ENCODE assay signal across 22 cellular contexts in genomic region chr16:88202207-88202745, GRCh38.
"Had no signal": no experiment of that assay in that cellular context is flagged by ENCODE, and none has a peak within 500 bp of the region (broad histone marks: within the 10 kb centered on the region; RNA-seq: fewer than 3 reads in every experiment).

No MANE protein-coding gene starts in this region.

- DNase-seq: effector memory CD4-positive, alpha-beta T cell; heart left ventricle; hippocampal formation; kidney glomerular epithelial cell; lower lobe of right lung; midbrain; occipital lobe; psoas muscle; retina; right lobe of liver; spleen; stimulated activated CD4-positive, alpha-beta T cell treated with anti-CD3 and anti-CD28 coated beads, Interleukin-15, amount 100 ng/mL, for 24 hours; stimulated activated CD4-positive, alpha-beta T cell treated with anti-CD3 and anti-CD28 coated beads, Interleukin-1b, Interleukin-23, amount 100 ng/mL, for 48 hours; stimulated activated CD4-positive, alpha-beta T cell treated with anti-CD3 and anti-CD28 coated beads, Interleukin-4, amount 100 ng/mL, for 24 hours had no signal

- ATAC-seq: esophagus mucosa; heart left ventricle; lower lobe of right lung; natural killer cell treated with Interleukin-12 subunit alpha and Interleukin-12 subunit beta and Interleukin-15 and Interleukin-18, amount 100 ng/mL, for 72 hours; psoas muscle; right lobe of liver; stimulated activated memory B cell treated with anti-CD40 and anti-IgM and Interleukin-4, amounts not matched to agents 10 μg/mL and 1 μg/mL and 100 μg/mL, for 72 hours; upper lobe of right lung had no signal

- H3K36me3 Mint-ChIP-seq: memory B cell; natural killer cell treated with Interleukin-12 subunit alpha and Interleukin-12 subunit beta and Interleukin-15 and Interleukin-18, amount 100 ng/mL, for 72 hours; neural progenitor cell; stimulated activated memory B cell treated with anti-CD40 and anti-IgM and Interleukin-4, amounts not matched to agents 10 μg/mL and 1 μg/mL and 100 μg/mL, for 72 hours had no signal

- H3K4me3 Mint-ChIP-seq: memory B cell; natural killer cell treated with Interleukin-12 subunit alpha and Interleukin-12 subunit beta and Interleukin-15 and Interleukin-18, amount 100 ng/mL, for 72 hours; neural progenitor cell; stimulated activated memory B cell treated with anti-CD40 and anti-IgM and Interleukin-4, amounts not matched to agents 10 μg/mL and 1 μg/mL and 100 μg/mL, for 72 hours; stimulated activated naive CD8-positive, alpha-beta T cell treated with anti-CD3 and anti-CD28 coated beads, Interleukin-15, Interleukin-2, amounts not matched to agents 100 ng/mL and 50 ng/mL, for 24 hours had no signal

- H3K4me1 Mint-ChIP-seq: memory B cell; stimulated activated memory B cell treated with anti-CD40 and anti-IgM and Interleukin-4, amounts not matched to agents 10 μg/mL and 1 μg/mL and 100 μg/mL, for 72 hours had no signal

- H3K27ac Mint-ChIP-seq: memory B cell; natural killer cell treated with Interleukin-12 subunit alpha and Interleukin-12 subunit beta and Interleukin-15 and Interleukin-18, amount 100 ng/mL, for 72 hours; neural progenitor cell; stimulated activated memory B cell treated with anti-CD40 and anti-IgM and Interleukin-4, amounts not matched to agents 10 μg/mL and 1 μg/mL and 100 μg/mL, for 72 hours; stimulated activated naive CD8-positive, alpha-beta T cell treated with anti-CD3 and anti-CD28 coated beads, Interleukin-15, Interleukin-2, amounts not matched to agents 100 ng/mL and 50 ng/mL, for 24 hours had no signal

- H3K27me3 Mint-ChIP-seq: natural killer cell treated with Interleukin-12 subunit alpha and Interleukin-12 subunit beta and Interleukin-15 and Interleukin-18, amount 100 ng/mL, for 72 hours had no signal

- H3K9me3 ChIP-seq: heart left ventricle, lower lobe of right lung, psoas muscle, right lobe of liver, spleen, tibial artery, upper lobe of right lung had no signal
